In the genomic region with DNA sequence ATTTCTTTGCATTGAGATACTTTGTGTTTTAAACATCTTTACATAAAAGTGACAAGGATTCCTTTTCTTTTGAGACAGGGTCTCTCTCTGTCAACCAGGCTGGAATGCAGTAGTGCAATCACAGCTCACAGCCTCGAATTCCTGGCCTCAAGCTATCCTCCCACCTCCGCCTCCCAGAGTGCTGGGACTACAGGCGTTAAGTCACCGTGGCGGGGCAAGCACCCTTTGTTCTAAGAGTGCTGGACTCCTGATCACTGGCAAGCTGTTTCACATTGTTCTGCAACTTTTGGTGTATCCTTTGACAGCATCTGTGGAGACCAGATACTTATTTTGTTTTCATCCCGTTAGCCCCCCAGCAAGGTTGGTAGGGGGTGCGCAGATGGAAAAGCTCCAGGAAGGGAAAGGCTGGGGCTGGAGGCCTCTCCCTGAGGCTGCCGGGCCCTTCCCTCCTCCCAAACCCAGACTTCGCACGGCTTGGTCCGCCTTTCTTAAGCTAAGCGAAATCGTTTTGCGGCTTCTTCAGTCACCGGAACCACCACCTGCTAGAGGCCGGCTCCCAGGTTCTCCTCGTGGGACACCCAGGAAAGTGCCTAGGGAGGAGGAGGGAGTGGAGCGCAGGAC, we compare ENCODE assay signal across 8 cellular contexts. TPM values are rescaled to one million over a fixed set of nuclear protein-coding genes. Genes with fewer than 3 reads are reported as not detected.
DNase-seq lines count a peak whose midpoint lies in the region; ATAC-seq and TF ChIP-seq lines count a peak whose summit lies in the region.

No MANE protein-coding gene starts in this region.

- H3K4me3 Mint-ChIP-seq in IgD-negative memory B cell: peak overlapping the region; percentile 74 to 91 (median 79)
- H3K4me3 Mint-ChIP-seq in endothelial cell (ENCODE audit: unreplicated experiment): peak overlapping the region; percentile 25
- H3K4me3 Mint-ChIP-seq in natural killer cell treated with Interleukin-12 subunit alpha and Interleukin-12 subunit beta and Interleukin-15 and Interleukin-18, amount 100 ng/mL, for 72 hours: peak overlapping the region; percentile 59

- H3K9me3 Mint-ChIP-seq in IgD-negative memory B cell (peaks cover 0 to 3% (median 0%) of the 10 kb centered on the region in 3 donors), endothelial cell (ENCODE audit: unreplicated experiment) (no peaks in the 10 kb centered on the region)
- no peaks in the 10 kb centered on the region for H3K9me3 Mint-ChIP-seq in natural killer cell treated with Interleukin-12 subunit alpha and Interleukin-12 subunit beta and Interleukin-15 and Interleukin-18, amount 100 ng/mL, for 72 hours

- peak overlapping the region; percentile 53 for H3K4me3 ChIP-seq in AG10803 (ENCODE audit: low read length)

- no peak for DNase-seq in AG10803 (ENCODE audit: low read depth)
- DNase-seq in endothelial cell (ENCODE audit: low spot score): no peak
- DNase-seq in natural killer cell treated with Interleukin-12 subunit alpha and Interleukin-12 subunit beta and Interleukin-15 and Interleukin-18, amount 100 ng/mL, for 72 hours (ENCODE audit: low spot score): no peak
- DNase-seq in mucosa of gallbladder (ENCODE audit: low spot score): no peak
- no peak for DNase-seq in HuH-7.5 (ENCODE audit: low spot score)

- H3K36me3 Mint-ChIP-seq in IgD-negative memory B cell: peaks cover 5% of the 10 kb centered on the region
- peaks cover 11% of the 10 kb centered on the region for H3K36me3 Mint-ChIP-seq in endothelial cell (ENCODE audit: low read depth, unreplicated experiment)
- H3K36me3 Mint-ChIP-seq in natural killer cell treated with Interleukin-12 subunit alpha and Interleukin-12 subunit beta and Interleukin-15 and Interleukin-18, amount 100 ng/mL, for 72 hours: no peaks in the 10 kb centered on the region

- H3K27ac Mint-ChIP-seq in IgD-negative memory B cell: no peak overlapping the region
- no peak overlapping the region for H3K27ac Mint-ChIP-seq in endothelial cell (ENCODE audit: unreplicated experiment)
- no peak overlapping the region for H3K27ac Mint-ChIP-seq in natural killer cell treated with Interleukin-12 subunit alpha and Interleukin-12 subunit beta and Interleukin-15 and Interleukin-18, amount 100 ng/mL, for 72 hours

- TF ChIP-seq CTCF in AG10803 (conservative IDR thresholded peaks at IDR 0.05; ENCODE audit: low read length): no peak
- no peak for TF ChIP-seq CTCF in endothelial cell (IDR thresholded peaks at IDR 0.05; ENCODE audit: unreplicated experiment)

- H3K27me3 Mint-ChIP-seq in IgD-negative memory B cell: peaks cover 27% of the 10 kb centered on the region
- peaks cover 28% of the 10 kb centered on the region for H3K27me3 Mint-ChIP-seq in endothelial cell (ENCODE audit: unreplicated experiment)
- H3K27me3 Mint-ChIP-seq in natural killer cell treated with Interleukin-12 subunit alpha and Interleukin-12 subunit beta and Interleukin-15 and Interleukin-18, amount 100 ng/mL, for 72 hours: peaks cover 26% of the 10 kb centered on the region in 2 donors

- no peak for ATAC-seq in natural killer cell treated with Interleukin-12 subunit alpha and Interleukin-12 subunit beta and Interleukin-15 and Interleukin-18, amount 100 ng/mL, for 72 hours
- ATAC-seq in GM21723 (IDR thresholded peaks at IDR 0.05; ENCODE audit: unreplicated experiment) (no peak), GM19324 (IDR thresholded peaks at IDR 0.05; ENCODE audit: low FRiP score, unreplicated experiment) (no peak)

- H3K4me1 Mint-ChIP-seq in IgD-negative memory B cell (peaks cover 0 to 4% (median 2%) of the 10 kb centered on the region in 3 donors), endothelial cell (ENCODE audit: unreplicated experiment) (no peaks in the 10 kb centered on the region)
- H3K4me1 Mint-ChIP-seq in natural killer cell treated with Interleukin-12 subunit alpha and Interleukin-12 subunit beta and Interleukin-15 and Interleukin-18, amount 100 ng/mL, for 72 hours (ENCODE audit: low read depth in 2 of 2): peaks cover 0 to 9% of the 10 kb centered on the region in 2 donors

RNA-seq across cellular contexts. Expression of a gene that starts 1.1 kb away (rescaled TPM):
- 0.68 TPM for polyA plus RNA-seq in IgD-negative memory B cell
- 2.2 TPM for total RNA-seq in endothelial cell (ENCODE audit: unreplicated experiment)
- under 1 TPM in 1 of 2 donors, not detected in 1; 0.62 TPM for total RNA-seq in natural killer cell treated with Interleukin-12 subunit alpha and Interleukin-12 subunit beta and Interleukin-15 and Interleukin-18, amount 100 ng/mL, for 72 hours
- 2.4 TPM for total RNA-seq in mucosa of gallbladder

RNA-seq across cellular contexts. Expression of a gene that starts 44.7 kb away (rescaled TPM):
- 24.4 TPM for polyA plus RNA-seq in IgD-negative memory B cell
- total RNA-seq in endothelial cell (ENCODE audit: unreplicated experiment): 0.54 TPM
- under 1 TPM in 1 of 2 donors, not detected in 1; 0.78 TPM for total RNA-seq in natural killer cell treated with Interleukin-12 subunit alpha and Interleukin-12 subunit beta and Interleukin-15 and Interleukin-18, amount 100 ng/mL, for 72 hours
- total RNA-seq in mucosa of gallbladder: 4.3 TPM

RNA-seq across cellular contexts. Expression of a gene that starts 47.0 kb away (rescaled TPM):
- polyA plus RNA-seq in IgD-negative memory B cell: 2.1 TPM
- total RNA-seq in endothelial cell (ENCODE audit: unreplicated experiment) (0.51 TPM), mucosa of gallbladder (14.7 TPM)
- total RNA-seq in natural killer cell treated with Interleukin-12 subunit alpha and Interleukin-12 subunit beta and Interleukin-15 and Interleukin-18, amount 100 ng/mL, for 72 hours: 1 to 10 TPM; 1.0 to 2.9 TPM

RNA-seq across cellular contexts. Expression of a gene that starts 59.0 kb away (rescaled TPM):
- polyA plus RNA-seq in IgD-negative memory B cell: 0.44 TPM
- total RNA-seq in endothelial cell (ENCODE audit: unreplicated experiment) (0.77 TPM), mucosa of gallbladder (61.0 TPM)
- not detected for total RNA-seq in natural killer cell treated with Interleukin-12 subunit alpha and Interleukin-12 subunit beta and Interleukin-15 and Interleukin-18, amount 100 ng/mL, for 72 hours

Comparison
In these comparisons a context has a peak if more than half of its experiments do, and no peak if none do; other contexts are left out.
1. H3K4me3 Mint-ChIP-seq: peak in every context shown above with its lines; median percentile 79 in IgD-negative memory B cell; 59 in natural killer cell treated with Interleukin-12 subunit alpha and Interleukin-12 subunit beta and Interleukin-15 and Interleukin-18, amount 100 ng/mL, for 72 hours; 25 in endothelial cell.